Comparison of ENCODE assay signal across 9 cellular contexts in the genomic region with DNA sequence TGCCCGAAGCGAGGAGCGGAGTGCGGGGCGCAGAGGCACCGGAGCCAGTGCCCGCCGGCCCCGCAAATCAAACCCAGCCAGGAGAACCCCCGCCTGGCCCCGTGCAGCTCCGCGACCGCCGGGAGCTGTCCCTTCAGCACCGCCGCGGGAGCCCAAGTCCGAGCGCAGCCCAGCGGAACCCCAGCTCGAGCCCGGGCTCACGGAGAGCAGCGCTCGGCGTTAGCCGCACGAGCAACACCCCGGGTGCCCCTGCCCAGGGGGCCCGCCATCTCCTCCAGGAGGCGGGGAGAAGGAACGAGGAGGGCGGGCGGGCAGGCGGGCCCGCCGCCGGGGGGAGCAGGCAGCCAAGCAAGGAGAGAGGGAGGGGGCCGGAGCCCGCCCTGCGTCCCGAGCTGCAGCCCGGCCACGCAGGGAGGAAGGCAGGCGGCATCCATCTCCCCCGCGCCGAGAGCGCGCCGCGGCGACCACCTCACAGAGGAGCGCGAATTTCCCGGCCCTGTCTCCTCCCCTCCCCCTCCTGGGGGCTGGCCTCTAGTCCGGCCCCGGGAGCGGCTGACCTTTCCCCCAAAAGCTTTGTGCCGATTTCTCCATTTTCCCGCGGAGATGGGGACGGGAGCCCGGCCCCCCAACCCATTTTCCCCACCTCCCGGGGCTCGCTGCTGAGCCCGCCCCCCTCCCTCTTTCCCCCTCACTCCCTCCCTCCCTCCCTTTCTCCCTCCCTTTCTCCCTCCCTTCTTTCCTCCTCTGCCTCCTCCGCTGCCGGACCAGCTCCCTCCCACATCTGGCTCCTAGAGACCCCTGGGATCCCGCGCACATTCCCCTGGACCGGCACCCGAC. TPM values are rescaled to one million over a fixed set of nuclear protein-coding genes. Genes with fewer than 3 reads are reported as not detected.
A peak's percentile ranks its signal among the peaks of the same experiment; 100 is the strongest.
DNase-seq lines count a peak whose midpoint lies in the region; TF ChIP-seq lines count a peak whose summit lies in the region.
"Had no signal": no experiment of that assay in that cellular context is flagged by ENCODE, and none has a peak within 500 bp of the region (broad histone marks: within the 10 kb centered on the region; RNA-seq: fewer than 3 reads in every experiment).

No MANE protein-coding gene starts in this region.

- no peak overlapping the region for H3K27ac Mint-ChIP-seq in type B pancreatic cell
- H3K27ac Mint-ChIP-seq: CD4-positive, CD25-positive, alpha-beta regulatory T cell had no signal

- no peaks in the 10 kb centered on the region for H3F3A ChIP-seq in neural cell (ENCODE audit: insufficient read depth, low read length, poor library complexity, severe bottlenecking)

- POLR2A ChIA-PET in OCI-LY7 (lab: Charles Lee) = no interaction called here

- TF ChIP-seq CTCF in neural cell (IDR thresholded peaks at IDR 0.05; ENCODE audit: poor library complexity, severe bottlenecking) (no peak), type B pancreatic cell (conservative IDR thresholded peaks at IDR 0.05) (no peak), OCI-LY7 (conservative IDR thresholded peaks at IDR 0.05; ENCODE audit: low read length) (no peak)

- intact Hi-C loops in OCI-LY7 (cut with micrococcal nuclease; ENCODE audit: unreplicated experiment) = no loop called here

- H3K4me1 Mint-ChIP-seq in type B pancreatic cell (ENCODE audit: unreplicated experiment) = peaks cover 5% of the 10 kb centered on the region

- H3K4me3 Mint-ChIP-seq in type B pancreatic cell = peak overlapping the region; percentile 59

- H3K9me3 ChIP-seq in neural cell (ENCODE audit: low read length) = no peaks in the 10 kb centered on the region
- H3K9me3 ChIP-seq in OCI-LY7 (ENCODE audit: low read length) = no peaks in the 10 kb centered on the region

- no peaks in the 10 kb centered on the region for H4K20me1 ChIP-seq in neural cell (ENCODE audit: insufficient read depth)
- H4K20me1 ChIP-seq in OCI-LY7 (ENCODE audit: insufficient read depth, low read length) = no peaks in the 10 kb centered on the region

- H3K9me2 ChIP-seq in neural cell (ENCODE audit: insufficient read depth, low read length) (no peaks in the 10 kb centered on the region), OCI-LY7 (ENCODE audit: insufficient read depth, low read length) (no peaks in the 10 kb centered on the region)

- H3K79me2 ChIP-seq in neural cell (replicated peaks; ENCODE audit: insufficient read depth, low read length) (peaks cover 35% of the 10 kb centered on the region), OCI-LY7 (ENCODE audit: insufficient read depth, low read depth, low read length) (no peaks in the 10 kb centered on the region)

- H2AFZ ChIP-seq in neural cell (ENCODE audit: low read depth, low read length) (peak overlapping the region; percentile 69), OCI-LY7 (ENCODE audit: low read length) (no peak overlapping the region)

- H3K4me3 ChIP-seq in neural cell (ENCODE audit: low read length) (peak overlapping the region; percentile 99), OCI-LY7 (ENCODE audit: low read depth, low read length, poor library complexity, severe bottlenecking) (no peak overlapping the region)

- no peak for TF ChIP-seq RAD21 in neural cell (conservative IDR thresholded peaks at IDR 0.05)

- H3K9me3 Mint-ChIP-seq in type B pancreatic cell = no peaks in the 10 kb centered on the region

- CTCF ChIA-PET in OCI-LY7 (lab: Charles Lee; ENCODE audit: unreplicated experiment) = no interaction called here

- no peak for TF ChIP-seq EP300 in neural cell (conservative IDR thresholded peaks at IDR 0.05; ENCODE audit: poor library complexity, severe bottlenecking)

- peak overlapping the region; percentile 84 for H3K4me2 ChIP-seq in neural cell (ENCODE audit: low read length)
- no peak overlapping the region for H3K4me2 ChIP-seq in OCI-LY7 (ENCODE audit: low read length)

- H3K4me1 ChIP-seq in OCI-LY7 (ENCODE audit: insufficient read depth, low read length, poor library complexity, severe bottlenecking) = no peaks in the 10 kb centered on the region

- BruUV-seq in OCI-LY7 (replicated peaks; lab: Mats Ljungman, UMichigan) = no TSS peak

- peaks cover 46% of the 10 kb centered on the region for H3K27me3 Mint-ChIP-seq in type B pancreatic cell

- H3K27ac ChIP-seq in neural cell (ENCODE audit: low read length) = peak overlapping the region; percentile 67
- H3K27ac ChIP-seq in OCI-LY7 (ENCODE audit: low read depth, low read length, poor library complexity, severe bottlenecking) = no peak overlapping the region

- H3K36me3 Mint-ChIP-seq in type B pancreatic cell = no peaks in the 10 kb centered on the region

- peak; percentile 22 for DNase-seq in NCI-H2196 (lab: John Stamatoyannopoulos, UW; ENCODE audit: unreplicated experiment)
- DNase-seq in NCI-H2196 treated with DMSO at 0.1 percent for 48 hours (lab: John Stamatoyannopoulos, UW; ENCODE audit: unreplicated experiment) = no peak
- DNase-seq in LoVo (ENCODE audit: low spot score) = peak; percentile 8
- DNase-seq in activated CD8-positive, alpha-beta memory T cell treated with anti-CD3 and anti-CD28 coated beads, Interleukin-2, amount 50 U/mL, for 24 hours (ENCODE audit: extremely low read depth) = peak; percentile 3
- peak; percentile 23 for DNase-seq in fibroblast of the conjunctiva (ENCODE audit: low read depth)
- DNase-seq in type B pancreatic cell (ENCODE audit: extremely low spot score, unreplicated experiment) = peak; percentile 83
- no peak for DNase-seq in OCI-LY7 (ENCODE audit: low spot score)

- H3K27me3 ChIP-seq in neural cell (ENCODE audit: insufficient read depth, low read depth, low read length) = no peaks in the 10 kb centered on the region

- peak overlapping the region; percentile 91 for H3K9ac ChIP-seq in neural cell (ENCODE audit: low read length)

- H3K36me3 ChIP-seq in neural cell (ENCODE audit: insufficient read depth, low read length) = no peaks in the 10 kb centered on the region
- H3K36me3 ChIP-seq in OCI-LY7 (ENCODE audit: insufficient read depth, low read length) = no peaks in the 10 kb centered on the region

TF ChIP-seq in neural cell, 6 proteins besides CTCF, POLR2A, EP300 and RAD21:
- TF ChIP-seq TAF1 (IDR thresholded peaks at IDR 0.05; ENCODE audit: low read depth) (no peak), MXI1 (conservative IDR thresholded peaks at IDR 0.05; ENCODE audit: poor library complexity, severe bottlenecking) (peak; percentile 11)

RNA-seq across cellular contexts. Expression of gene KCNC1, which starts 0.6 kb away (rescaled TPM):
- 8.9 and 12.5 TPM in 2 replicates for polyA plus RNA-seq in neural cell
- 20.7 and 24.7 TPM in 2 replicates for polyA minus RNA-seq in neural cell
- total RNA-seq in type B pancreatic cell (ENCODE audit: low replicate concordance) (1.8 and 2.8 TPM in 2 replicates), OCI-LY7 (2022) (not detected in 2 replicates)
- not detected in 2 replicates for total RNA-seq in OCI-LY7 (2014; rRNA removed; shearing (Covaris generic))
- total RNA-seq: CD4-positive, CD25-positive, alpha-beta regulatory T cell had no signal

RNA-seq across cellular contexts. Expression of gene MYOD1, which starts 15.8 kb away (rescaled TPM):
- not detected in 2 replicates for polyA plus RNA-seq in neural cell
- not detected in 2 replicates for polyA minus RNA-seq in neural cell
- total RNA-seq in type B pancreatic cell (ENCODE audit: low replicate concordance) (3.6 TPM in 1 of 2 replicates, not detected in the other), OCI-LY7 (2022) (not detected in 2 replicates)
- total RNA-seq in OCI-LY7 (2014; rRNA removed; shearing (Covaris generic)) = not detected in 2 replicates
- total RNA-seq: CD4-positive, CD25-positive, alpha-beta regulatory T cell had no signal
- polyA plus RNA-seq: CD4-positive, CD25-positive, alpha-beta regulatory T cell had no signal

Comparison
In these comparisons a context has a peak if more than half of its experiments do, and no peak if none do; other contexts are left out.
1. DNase-seq: peak in NCI-H2196 (single experiment), LoVo (single experiment), activated CD8-positive, alpha-beta memory T cell treated with anti-CD3 and anti-CD28 coated beads, Interleukin-2, amount 50 U/mL, for 24 hours (single experiment), fibroblast of the conjunctiva (single experiment) and type B pancreatic cell (single experiment); none in NCI-H2196 treated with DMSO at 0.1 percent for 48 hours (single experiment) and OCI-LY7 (single experiment).